8 cellular contexts compared by ENCODE assay signal in genomic region chr3:114179575-114179974, GRCh38. TPM values are rescaled to one million over a fixed set of nuclear protein-coding genes. Genes with fewer than 3 reads are reported as not detected.
DNase-seq lines count a peak whose midpoint lies in the region; ATAC-seq lines count a peak whose summit lies in the region.

No MANE protein-coding gene starts in this region.

- H3K4me2 ChIP-seq in mesendoderm (ENCODE audit: low read length): no peak overlapping the region

- H3K36me3 ChIP-seq in adipocyte (ENCODE audit: control insufficient read depth, insufficient read depth, low read length, severe bottlenecking) (no peaks in the 10 kb centered on the region), mesendoderm (ENCODE audit: control insufficient read depth, insufficient read depth, low read length) (no peaks in the 10 kb centered on the region)

- H3K9ac ChIP-seq in adipocyte (ENCODE audit: low read length): no peak overlapping the region
- H3K9ac ChIP-seq in mesendoderm (ENCODE audit: low read length): no peak overlapping the region

- no peaks in the 10 kb centered on the region for H3K79me1 ChIP-seq in mesendoderm (ENCODE audit: low read length)

- H2BK120ac ChIP-seq in mesendoderm (ENCODE audit: low read depth, low read length): no peak overlapping the region

- no peak overlapping the region for H4K8ac ChIP-seq in mesendoderm (ENCODE audit: low read depth, low read length)

- H3K9me3 ChIP-seq in adipocyte (ENCODE audit: control insufficient read depth, low read length): peaks cover 5% of the 10 kb centered on the region

- peak; percentile 54 for DNase-seq in SIG-M5 treated with dmso at 0.1 percent for 504 hours (lab: John Stamatoyannopoulos, UW; ENCODE audit: unreplicated experiment)
- DNase-seq in SIG-M5 (lab: John Stamatoyannopoulos, UW): no peak
- DNase-seq in NCI-H1105 treated with DMSO at 0.1 percent for 48 hours (lab: John Stamatoyannopoulos, UW): peak; percentile 18
- peak; percentile 37 for DNase-seq in adipocyte (ENCODE audit: low read depth)
- peak; percentile 72 for DNase-seq in mesendoderm
- DNase-seq in substantia nigra (lab: John Stamatoyannopoulos, UW): no peak

- H3K4me1 ChIP-seq in adipocyte (ENCODE audit: control insufficient read depth, insufficient read depth, low read length) (no peaks in the 10 kb centered on the region), mesendoderm (ENCODE audit: control insufficient read depth, low read depth, low read length) (no peaks in the 10 kb centered on the region)

- H3K27ac ChIP-seq in mesendoderm (ENCODE audit: low read depth, low read length) (no peak overlapping the region), substantia nigra (ENCODE audit: low read depth, low read length, poor library complexity, severe bottlenecking) (no peak overlapping the region)

- no peak overlapping the region for H4K5ac ChIP-seq in mesendoderm (ENCODE audit: low read length)

- no peak overlapping the region for H3K18ac ChIP-seq in mesendoderm (ENCODE audit: low read length)

- no peak overlapping the region for H2BK15ac ChIP-seq in mesendoderm (replicated peaks; ENCODE audit: low read depth)

- WGBS in mesendoderm (ENCODE audit: extremely low coverage, insufficient coverage, low lambda C conversion rate): no CpG with 5 or more reads among the region's 2 CpGs

- no peak overlapping the region for H3K56ac ChIP-seq in mesendoderm (ENCODE audit: low read length)

- H3K4ac ChIP-seq in mesendoderm (ENCODE audit: low read depth, low read length): no peak overlapping the region

- ATAC-seq in GM21526 (IDR thresholded peaks at IDR 0.05; ENCODE audit: low FRiP score, unreplicated experiment): no peak
- no peak for ATAC-seq in HG02610 (IDR thresholded peaks at IDR 0.05; ENCODE audit: unreplicated experiment)

- H3K4me3 ChIP-seq in adipocyte (ENCODE audit: low read length): no peak overlapping the region
- H3K4me3 ChIP-seq in mesendoderm (ENCODE audit: low read length): no peak overlapping the region

- no peak overlapping the region for H2BK5ac ChIP-seq in mesendoderm (ENCODE audit: low read length)

- H2AK5ac ChIP-seq in mesendoderm (ENCODE audit: low read length): no peak overlapping the region

- no peak overlapping the region for H3K23ac ChIP-seq in mesendoderm (ENCODE audit: low read length)

- peaks cover 9% of the 10 kb centered on the region for H3K27me3 ChIP-seq in adipocyte (replicated peaks; ENCODE audit: control insufficient read depth, insufficient read depth, low read length)
- H3K27me3 ChIP-seq in mesendoderm (ENCODE audit: insufficient read depth, low read length, poor library complexity): no peaks in the 10 kb centered on the region

- no peaks in the 10 kb centered on the region for H3K79me2 ChIP-seq in mesendoderm (ENCODE audit: control insufficient read depth, insufficient read depth, low read length)

RNA-seq across cellular contexts. Expression of gene DRD3, which starts 0.7 kb away (rescaled TPM):
- 0.01 TPM for polyA plus RNA-seq in mesendoderm (2013, experiment 1 of 2)
- not detected for polyA plus RNA-seq in mesendoderm (2013, experiment 2 of 2)

RNA-seq across cellular contexts. Expression of gene ZNF80, which starts 57.8 kb away (rescaled TPM):
- polyA plus RNA-seq in mesendoderm (2013, experiment 1 of 2): not detected
- polyA plus RNA-seq in mesendoderm (2013, experiment 2 of 2): not detected

Comparison
In these comparisons a context has a peak if more than half of its experiments do, and no peak if none do; other contexts are left out.
1. DNase-seq: peak in SIG-M5 treated with dmso at 0.1 percent for 504 hours (single experiment), NCI-H1105 treated with DMSO at 0.1 percent for 48 hours (single experiment), adipocyte (single experiment) and mesendoderm (single experiment); none in SIG-M5 (single experiment) and substantia nigra (0 of 49).